1 cellular context compared by ENCODE assay signal in the genomic region with DNA sequence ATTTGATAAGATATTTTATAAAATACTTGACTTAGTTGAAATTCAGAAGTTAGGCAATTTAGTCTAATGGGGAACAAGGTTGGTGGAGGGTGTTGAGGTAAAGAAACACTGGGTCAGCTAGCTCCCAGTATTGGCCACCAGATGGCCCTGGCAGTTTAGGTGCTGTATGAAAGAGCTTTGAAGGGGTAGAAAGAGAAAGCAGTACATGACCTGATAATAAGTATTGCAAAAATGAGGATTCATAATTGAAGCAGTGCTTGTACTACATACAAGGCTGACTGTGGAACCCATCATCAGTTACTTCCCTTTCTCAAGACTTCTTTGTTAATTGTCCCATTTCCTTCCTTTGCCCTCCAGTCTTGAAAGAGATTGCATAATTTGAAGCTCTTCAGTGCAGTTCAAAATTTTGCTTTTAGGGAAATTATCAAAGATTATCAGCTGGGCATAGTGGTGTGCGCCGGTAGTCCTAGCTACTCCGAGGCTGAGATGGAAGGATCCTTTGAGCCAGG.
TF ChIP-seq lines count a peak whose summit lies in the region.

No MANE protein-coding gene starts in this region.

TF ChIP-seq in GM23338, 12 proteins besides CTCF, POLR2A, EP300 and RAD21 (continued from another document):
- TF ChIP-seq, protein P1, sequence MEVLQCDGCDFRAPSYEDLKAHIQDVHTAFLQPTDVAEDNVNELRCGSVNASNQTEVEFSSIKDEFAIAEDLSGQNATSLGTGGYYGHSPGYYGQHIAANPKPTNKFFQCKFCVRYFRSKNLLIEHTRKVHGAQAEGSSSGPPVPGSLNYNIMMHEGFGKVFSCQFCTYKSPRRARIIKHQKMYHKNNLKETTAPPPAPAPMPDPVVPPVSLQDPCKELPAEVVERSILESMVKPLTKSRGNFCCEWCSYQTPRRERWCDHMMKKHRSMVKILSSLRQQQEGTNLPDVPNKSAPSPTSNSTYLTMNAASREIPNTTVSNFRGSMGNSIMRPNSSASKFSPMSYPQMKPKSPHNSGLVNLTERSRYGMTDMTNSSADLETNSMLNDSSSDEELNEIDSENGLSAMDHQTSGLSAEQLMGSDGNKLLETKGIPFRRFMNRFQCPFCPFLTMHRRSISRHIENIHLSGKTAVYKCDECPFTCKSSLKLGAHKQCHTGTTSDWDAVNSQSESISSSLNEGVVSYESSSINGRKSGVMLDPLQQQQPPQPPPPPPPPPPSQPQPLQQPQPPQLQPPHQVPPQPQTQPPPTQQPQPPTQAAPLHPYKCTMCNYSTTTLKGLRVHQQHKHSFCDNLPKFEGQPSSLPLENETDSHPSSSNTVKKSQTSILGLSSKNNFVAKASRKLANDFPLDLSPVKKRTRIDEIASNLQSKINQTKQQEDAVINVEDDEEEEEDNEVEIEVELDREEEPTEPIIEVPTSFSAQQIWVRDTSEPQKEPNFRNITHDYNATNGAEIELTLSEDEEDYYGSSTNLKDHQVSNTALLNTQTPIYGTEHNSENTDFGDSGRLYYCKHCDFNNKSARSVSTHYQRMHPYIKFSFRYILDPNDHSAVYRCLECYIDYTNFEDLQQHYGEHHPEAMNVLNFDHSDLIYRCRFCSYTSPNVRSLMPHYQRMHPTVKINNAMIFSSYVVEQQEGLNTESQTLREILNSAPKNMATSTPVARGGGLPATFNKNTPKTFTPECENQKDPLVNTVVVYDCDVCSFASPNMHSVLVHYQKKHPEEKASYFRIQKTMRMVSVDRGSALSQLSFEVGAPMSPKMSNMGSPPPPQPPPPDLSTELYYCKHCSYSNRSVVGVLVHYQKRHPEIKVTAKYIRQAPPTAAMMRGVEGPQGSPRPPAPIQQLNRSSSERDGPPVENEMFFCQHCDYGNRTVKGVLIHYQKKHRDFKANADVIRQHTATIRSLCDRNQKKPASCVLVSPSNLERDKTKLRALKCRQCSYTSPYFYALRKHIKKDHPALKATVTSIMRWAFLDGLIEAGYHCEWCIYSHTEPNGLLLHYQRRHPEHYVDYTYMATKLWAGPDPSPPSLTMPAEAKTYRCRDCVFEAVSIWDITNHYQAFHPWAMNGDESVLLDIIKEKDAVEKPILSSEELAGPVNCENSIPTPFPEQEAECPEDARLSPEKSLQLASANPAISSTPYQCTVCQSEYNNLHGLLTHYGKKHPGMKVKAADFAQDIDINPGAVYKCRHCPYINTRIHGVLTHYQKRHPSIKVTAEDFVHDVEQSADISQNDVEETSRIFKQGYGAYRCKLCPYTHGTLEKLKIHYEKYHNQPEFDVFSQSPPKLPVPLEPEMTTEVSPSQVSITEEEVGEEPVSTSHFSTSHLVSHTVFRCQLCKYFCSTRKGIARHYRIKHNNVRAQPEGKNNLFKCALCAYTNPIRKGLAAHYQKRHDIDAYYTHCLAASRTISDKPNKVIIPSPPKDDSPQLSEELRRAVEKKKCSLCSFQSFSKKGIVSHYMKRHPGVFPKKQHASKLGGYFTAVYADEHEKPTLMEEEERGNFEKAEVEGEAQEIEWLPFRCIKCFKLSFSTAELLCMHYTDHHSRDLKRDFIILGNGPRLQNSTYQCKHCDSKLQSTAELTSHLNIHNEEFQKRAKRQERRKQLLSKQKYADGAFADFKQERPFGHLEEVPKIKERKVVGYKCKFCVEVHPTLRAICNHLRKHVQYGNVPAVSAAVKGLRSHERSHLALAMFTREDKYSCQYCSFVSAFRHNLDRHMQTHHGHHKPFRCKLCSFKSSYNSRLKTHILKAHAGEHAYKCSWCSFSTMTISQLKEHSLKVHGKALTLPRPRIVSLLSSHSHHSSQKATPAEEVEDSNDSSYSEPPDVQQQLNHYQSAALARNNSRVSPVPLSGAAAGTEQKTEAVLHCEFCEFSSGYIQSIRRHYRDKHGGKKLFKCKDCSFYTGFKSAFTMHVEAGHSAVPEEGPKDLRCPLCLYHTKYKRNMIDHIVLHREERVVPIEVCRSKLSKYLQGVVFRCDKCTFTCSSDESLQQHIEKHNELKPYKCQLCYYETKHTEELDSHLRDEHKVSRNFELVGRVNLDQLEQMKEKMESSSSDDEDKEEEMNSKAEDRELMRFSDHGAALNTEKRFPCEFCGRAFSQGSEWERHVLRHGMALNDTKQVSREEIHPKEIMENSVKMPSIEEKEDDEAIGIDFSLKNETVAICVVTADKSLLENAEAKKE (CRISPR knock-in tag; IDR thresholded peaks at IDR 0.05), result no peak
